Comparison of ENCODE assay signal across 1 cellular context in the genomic region with DNA sequence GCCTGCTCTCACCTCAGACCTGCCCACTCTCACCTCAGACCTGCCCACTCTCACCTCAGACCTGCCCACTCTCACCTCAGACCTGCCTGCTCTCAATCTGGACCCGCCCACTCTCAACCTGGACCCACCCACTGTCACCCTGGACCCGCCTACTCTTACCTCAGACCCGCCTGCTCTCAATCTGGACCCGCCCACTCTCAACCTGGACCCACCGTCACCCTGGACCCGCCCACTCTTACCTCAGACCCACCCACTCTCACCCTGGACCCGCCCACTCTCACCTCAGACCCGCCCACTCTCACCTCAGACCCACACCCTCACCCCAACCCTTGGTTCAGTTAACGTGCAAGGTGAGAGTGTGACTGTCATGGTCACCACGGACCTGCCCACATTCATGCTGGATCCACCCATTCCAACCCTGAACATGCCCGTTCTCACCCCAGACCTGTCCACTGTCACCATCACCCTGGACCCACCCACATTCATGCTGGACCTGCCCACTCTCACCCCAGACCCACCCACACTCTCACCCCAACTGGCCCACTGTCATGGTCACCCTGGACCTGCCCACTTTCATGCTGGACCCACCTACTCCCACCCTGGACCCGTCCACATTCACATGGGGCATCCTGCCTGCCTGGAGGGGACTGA.
TF ChIP-seq lines count a peak whose summit lies in the region.

No MANE protein-coding gene starts in this region.

TF ChIP-seq in WTC11, 78 proteins besides CTCF, POLR2A, EP300 and RAD21:
- TF ChIP-seq EMX1 (CRISPR knock-in tag; IDR thresholded peaks at IDR 0.05) (no peak), ZNF532 (CRISPR knock-in tag; IDR thresholded peaks at IDR 0.05; ENCODE audit: borderline replicate concordance) (no peak)
- TF ChIP-seq, protein P1, sequence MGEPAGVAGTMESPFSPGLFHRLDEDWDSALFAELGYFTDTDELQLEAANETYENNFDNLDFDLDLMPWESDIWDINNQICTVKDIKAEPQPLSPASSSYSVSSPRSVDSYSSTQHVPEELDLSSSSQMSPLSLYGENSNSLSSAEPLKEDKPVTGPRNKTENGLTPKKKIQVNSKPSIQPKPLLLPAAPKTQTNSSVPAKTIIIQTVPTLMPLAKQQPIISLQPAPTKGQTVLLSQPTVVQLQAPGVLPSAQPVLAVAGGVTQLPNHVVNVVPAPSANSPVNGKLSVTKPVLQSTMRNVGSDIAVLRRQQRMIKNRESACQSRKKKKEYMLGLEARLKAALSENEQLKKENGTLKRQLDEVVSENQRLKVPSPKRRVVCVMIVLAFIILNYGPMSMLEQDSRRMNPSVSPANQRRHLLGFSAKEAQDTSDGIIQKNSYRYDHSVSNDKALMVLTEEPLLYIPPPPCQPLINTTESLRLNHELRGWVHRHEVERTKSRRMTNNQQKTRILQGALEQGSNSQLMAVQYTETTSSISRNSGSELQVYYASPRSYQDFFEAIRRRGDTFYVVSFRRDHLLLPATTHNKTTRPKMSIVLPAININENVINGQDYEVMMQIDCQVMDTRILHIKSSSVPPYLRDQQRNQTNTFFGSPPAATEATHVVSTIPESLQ (CRISPR knock-in tag; IDR thresholded peaks at IDR 0.05), result no peak
- TF ChIP-seq, protein P2, sequence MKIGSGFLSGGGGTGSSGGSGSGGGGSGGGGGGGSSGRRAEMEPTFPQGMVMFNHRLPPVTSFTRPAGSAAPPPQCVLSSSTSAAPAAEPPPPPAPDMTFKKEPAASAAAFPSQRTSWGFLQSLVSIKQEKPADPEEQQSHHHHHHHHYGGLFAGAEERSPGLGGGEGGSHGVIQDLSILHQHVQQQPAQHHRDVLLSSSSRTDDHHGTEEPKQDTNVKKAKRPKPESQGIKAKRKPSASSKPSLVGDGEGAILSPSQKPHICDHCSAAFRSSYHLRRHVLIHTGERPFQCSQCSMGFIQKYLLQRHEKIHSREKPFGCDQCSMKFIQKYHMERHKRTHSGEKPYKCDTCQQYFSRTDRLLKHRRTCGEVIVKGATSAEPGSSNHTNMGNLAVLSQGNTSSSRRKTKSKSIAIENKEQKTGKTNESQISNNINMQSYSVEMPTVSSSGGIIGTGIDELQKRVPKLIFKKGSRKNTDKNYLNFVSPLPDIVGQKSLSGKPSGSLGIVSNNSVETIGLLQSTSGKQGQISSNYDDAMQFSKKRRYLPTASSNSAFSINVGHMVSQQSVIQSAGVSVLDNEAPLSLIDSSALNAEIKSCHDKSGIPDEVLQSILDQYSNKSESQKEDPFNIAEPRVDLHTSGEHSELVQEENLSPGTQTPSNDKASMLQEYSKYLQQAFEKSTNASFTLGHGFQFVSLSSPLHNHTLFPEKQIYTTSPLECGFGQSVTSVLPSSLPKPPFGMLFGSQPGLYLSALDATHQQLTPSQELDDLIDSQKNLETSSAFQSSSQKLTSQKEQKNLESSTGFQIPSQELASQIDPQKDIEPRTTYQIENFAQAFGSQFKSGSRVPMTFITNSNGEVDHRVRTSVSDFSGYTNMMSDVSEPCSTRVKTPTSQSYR (CRISPR knock-in tag; IDR thresholded peaks at IDR 0.05), result no peak
